In genomic region chr14:68979722-68980552, GRCh38 we compare ENCODE assay signal across 8 cellular contexts. TPM values are rescaled to one million over a fixed set of nuclear protein-coding genes. Genes with fewer than 3 reads are reported as not detected.
A peak's percentile ranks its signal among the peaks of the same experiment; 100 is the strongest.
DNase-seq lines count a peak whose midpoint lies in the region; ATAC-seq and TF ChIP-seq lines count a peak whose summit lies in the region.

No MANE protein-coding gene starts in this region.

- peak overlapping the region; percentile 83 for H3K4me3 Mint-ChIP-seq in endodermal cell

- H3K27me3 Mint-ChIP-seq in endodermal cell (ENCODE audit: insufficient read depth) = peaks cover 4% of the 10 kb centered on the region

- ATAC-seq in GM19328 (IDR thresholded peaks at IDR 0.05; ENCODE audit: unreplicated experiment) (no peak), HG02623 (IDR thresholded peaks at IDR 0.05; ENCODE audit: unreplicated experiment) (no peak)

- H3K27ac ChIP-seq in endodermal cell (ENCODE audit: low read depth, low read length) (peak overlapping the region; percentile 86), muscle layer of colon (ENCODE audit: low read depth, low read length) (peak overlapping the region; percentile 90)

- peaks cover 36% of the 10 kb centered on the region for H3K4me1 Mint-ChIP-seq in endodermal cell

- H3K36me3 ChIP-seq in endodermal cell (ENCODE audit: control insufficient read depth, insufficient read depth, low read length) (peaks cover 20% of the 10 kb centered on the region), muscle layer of colon (ENCODE audit: insufficient read depth, low read length) (peaks cover 5% of the 10 kb centered on the region)

- WGBS in endodermal cell (ENCODE audit: insufficient coverage in 1 of 2, insufficient read length in 1 of 2), 2 experiments = 0 to 2% methylated on average over 11 to 41 of the region's 48 CpGs

- peak overlapping the region; percentile 85 for H3K4me3 ChIP-seq in endodermal cell (ENCODE audit: low read length)
- H3K4me3 ChIP-seq in muscle layer of colon (ENCODE audit: low read depth in 1 of 2, low read length in 2 of 2) = peak overlapping the region; percentile 34 to 58

- H3K9ac ChIP-seq in endodermal cell (ENCODE audit: extremely low read depth, low read length, poor library complexity, severe bottlenecking) = peak overlapping the region; percentile 79
- H3K9ac ChIP-seq in muscle layer of colon (ENCODE audit: low read length) = peak overlapping the region; percentile 87

- H3K9me3 ChIP-seq in endodermal cell (ENCODE audit: control insufficient read depth, low read length) = no peaks in the 10 kb centered on the region
- H3K9me3 ChIP-seq in muscle layer of colon (ENCODE audit: low read length) = no peaks in the 10 kb centered on the region

- peaks cover 10% of the 10 kb centered on the region for H3K36me3 Mint-ChIP-seq in endodermal cell (ENCODE audit: low read depth)

- peak overlapping the region; percentile 97 for H3K27ac Mint-ChIP-seq in endodermal cell

- no peak for TF ChIP-seq CTCF in endodermal cell (conservative IDR thresholded peaks at IDR 0.05)

- H3K9me3 Mint-ChIP-seq in endodermal cell = no peaks in the 10 kb centered on the region

- H3K27me3 ChIP-seq in endodermal cell (ENCODE audit: control insufficient read depth, insufficient read depth, low read length, poor library complexity, severe bottlenecking) = no peaks in the 10 kb centered on the region
- H3K27me3 ChIP-seq in muscle layer of colon (ENCODE audit: control insufficient read depth in 1 of 2, insufficient read depth in 2 of 2, low read length in 2 of 2) = no peaks in the 10 kb centered on the region

- DNase-seq in AG20443 (ENCODE audit: low spot score) (peak; percentile 78), HCEC 1CT (peak; percentile 54), SHP77 (lab: John Stamatoyannopoulos, UW) (peak; percentile 35 to 48), endodermal cell (peak; percentile 92), A172 (ENCODE audit: low spot score) (no peak)

- peaks cover 3% of the 10 kb centered on the region for H3K4me1 ChIP-seq in endodermal cell (ENCODE audit: control insufficient read depth, insufficient read depth, low read length)
- peaks cover 50% of the 10 kb centered on the region for H3K4me1 ChIP-seq in muscle layer of colon (ENCODE audit: insufficient read depth, low read length)

RNA-seq across cellular contexts. Expression of gene ACTN1, which starts 0.8 kb away (rescaled TPM):
- total RNA-seq in endodermal cell = 100 to 1,000 TPM; 190 to 275 TPM
- polyA plus RNA-seq in endodermal cell (2013, experiment 1 of 2) = 115 TPM
- polyA plus RNA-seq in endodermal cell (2013, experiment 2 of 2) = 126 TPM
- 146 and 148 TPM in 2 replicates for total RNA-seq in A172 (2014; rRNA removed; shearing (Covaris generic))
